16 cellular contexts compared by ENCODE assay signal in genomic region chr3:112610121-112610520, GRCh38. TPM values are rescaled to one million over a fixed set of nuclear protein-coding genes. Genes with fewer than 3 reads are reported as not detected.
DNase-seq lines count a peak whose midpoint lies in the region; ATAC-seq and TF ChIP-seq lines count a peak whose summit lies in the region.
"Had no signal": no experiment of that assay in that cellular context is flagged by ENCODE, and none has a peak within 500 bp of the region (broad histone marks: within the 10 kb centered on the region; RNA-seq: fewer than 3 reads in every experiment).

No MANE protein-coding gene starts in this region.

- H3K9me3 ChIP-seq in prostate gland: no peaks in the 10 kb centered on the region
- H3K9me3 ChIP-seq: body of pancreas, gastrocnemius medialis, thoracic aorta had no signal

- TF ChIP-seq CTCF in AG10803 (conservative IDR thresholded peaks at IDR 0.05; ENCODE audit: low read length) (no peak), GM13977 (IDR thresholded peaks at IDR 0.05; ENCODE audit: extremely low read depth, insufficient read depth, missing control alignments) (no peak), prostate gland (IDR thresholded peaks at IDR 0.05) (no peak)

- no peak for TF ChIP-seq POLR2A in prostate gland (IDR thresholded peaks at IDR 0.05)

- no peaks in the 10 kb centered on the region for H3K36me3 ChIP-seq in prostate gland
- H3K36me3 ChIP-seq: gastrocnemius medialis had no signal

- H3K4me1 ChIP-seq in prostate gland (replicated peaks): no peaks in the 10 kb centered on the region
- H3K4me1 ChIP-seq: body of pancreas had no signal

- intact Hi-C loops in prostate gland (cut with DNase I): no loop called here

- ATAC-seq in GM21381 (IDR thresholded peaks at IDR 0.05; ENCODE audit: unreplicated experiment) (no peak), GM19023 (IDR thresholded peaks at IDR 0.05; ENCODE audit: unreplicated experiment) (no peak)
- ATAC-seq: body of pancreas, gastrocnemius medialis had no signal

- H3K4me3 ChIP-seq in AG10803 (ENCODE audit: low read length) (no peak overlapping the region), prostate gland (no peak overlapping the region)
- H3K4me3 ChIP-seq: body of pancreas, gastrocnemius medialis, thoracic aorta had no signal

- no peak overlapping the region for H3K27ac ChIP-seq in prostate gland
- H3K27ac ChIP-seq: body of pancreas, gastrocnemius medialis, thoracic aorta had no signal

- 91% methylated on average over 3 of the region's 3 CpGs for WGBS in prostate gland

- peak; percentile 91 for DNase-seq in AG10803 (ENCODE audit: low read depth)
- peak; percentile 64 for DNase-seq in HT1080 (ENCODE audit: low read depth)
- peak; percentile 84 for DNase-seq in astrocyte of the hippocampus (ENCODE audit: low read depth, low spot score)
- DNase-seq in kidney tubule cell (ENCODE audit: low spot score): peak; percentile 26
- no peak for DNase-seq in GM13977 (ENCODE audit: low spot score)
- DNase-seq in prostate gland (ENCODE audit: low spot score): no peak
- DNase-seq: activated CD4-positive, alpha-beta memory T cell treated with anti-CD3 and anti-CD28 coated beads for 36 hours; body of pancreas; gastrocnemius medialis; Karpas-422; NCI-H2029; T-helper 9 cell had no signal

- no peaks in the 10 kb centered on the region for H3K27me3 ChIP-seq in prostate gland (replicated peaks; ENCODE audit: insufficient read depth)
- H3K27me3 ChIP-seq: body of pancreas, gastrocnemius medialis had no signal

- in situ Hi-C loops in GM13977 (cut with MboI; ENCODE audit: low pct_unique_long_range_greater_than_20kb, low sequenced_read_pairs, unreplicated experiment): no loop called here

RNA-seq across cellular contexts. Expression of gene CCDC80, which starts 30.8 kb away (rescaled TPM):
- 50.9 and 52.2 TPM in 2 replicates for total RNA-seq in HT1080 (2014; rRNA removed; shearing (Covaris generic))
- polyA plus RNA-seq in HT1080 (2015; cell fraction: cytosol; rRNA removed): 39.4 and 42.8 TPM in 2 replicates
- 121 and 125 TPM in 2 replicates for polyA plus RNA-seq in HT1080 (2015; cell fraction: nucleus; rRNA removed)
- 10 to 100 TPM in 1 of 2 donors, 1 to 10 TPM in 1; 2.7 to 18.4 TPM for total RNA-seq in prostate gland
- total RNA-seq: activated CD4-positive, alpha-beta memory T cell treated with anti-CD3 and anti-CD28 coated beads for 36 hours; activated T-helper 2 cell treated with anti-CD3 and anti-CD28 coated beads, Interferon-gamma antibody, Interleukin-2, Interleukin-4, amounts not matched to agents 10 μg/mL and 5 μg/mL and 100 μg/mL, durations not matched to agents 14 hours and 24 hours and 36 hours had no signal

RNA-seq across cellular contexts. Expression of gene SLC35A5, which starts 48.3 kb away (rescaled TPM):
- 27.5 and 44.2 TPM in 2 replicates for total RNA-seq in HT1080 (2014; rRNA removed; shearing (Covaris generic))
- polyA plus RNA-seq in HT1080 (2015; cell fraction: cytosol; rRNA removed): 55.7 and 60.5 TPM in 2 replicates
- 65.5 and 78.4 TPM in 2 replicates for polyA plus RNA-seq in HT1080 (2015; cell fraction: nucleus; rRNA removed)
- total RNA-seq in prostate gland: 10 to 100 TPM; 40.4 to 62.3 TPM

RNA-seq across cellular contexts. Expression of gene ATG3, which starts 48.4 kb away (rescaled TPM):
- total RNA-seq in HT1080 (2014; rRNA removed; shearing (Covaris generic)): 147 and 159 TPM in 2 replicates
- 90.9 and 98.0 TPM in 2 replicates for polyA plus RNA-seq in HT1080 (2015; cell fraction: cytosol; rRNA removed)
- 70.9 and 72.5 TPM in 2 replicates for polyA plus RNA-seq in HT1080 (2015; cell fraction: nucleus; rRNA removed)
- total RNA-seq in prostate gland: 10 to 100 TPM; 45.7 to 73.5 TPM

Comparison
In these comparisons a context has a peak if more than half of its experiments do, and no peak if none do; other contexts are left out.
1. DNase-seq: peak in AG10803 (single experiment), HT1080 (single experiment), astrocyte of the hippocampus (single experiment) and kidney tubule cell (single experiment); none in GM13977 (single experiment) and prostate gland (single experiment).